Comparison of ENCODE assay signal across 12 cellular contexts in genomic region chr12:46921048-46921753, GRCh38.
A peak's percentile ranks its signal among the peaks of the same experiment; 100 is the strongest.
DNase-seq lines count a peak whose midpoint lies in the region; ATAC-seq and TF ChIP-seq lines count a peak whose summit lies in the region.
"Had no signal": no experiment of that assay in that cellular context is flagged by ENCODE, and none has a peak within 500 bp of the region (broad histone marks: within the 10 kb centered on the region; RNA-seq: fewer than 3 reads in every experiment).

No MANE protein-coding gene starts in this region.

- H3K4me1 ChIP-seq in PC-9 (replicated peaks; ENCODE audit: insufficient read depth) (peaks cover 20% of the 10 kb centered on the region), skeletal muscle tissue (ENCODE audit: control insufficient read depth in 3 of 3, insufficient read depth in 3 of 3, low read length in 3 of 3) (peaks cover under 1 to 4% (median under 1%) of the 10 kb centered on the region in 3 donors)

- no peak overlapping the region for H3K4me3 ChIP-seq in PC-9
- no peak overlapping the region for H3K4me3 ChIP-seq in skeletal muscle tissue (ENCODE audit: low read length in 3 of 3)
- H3K4me3 ChIP-seq: neural progenitor cell had no signal

- H2AFZ ChIP-seq in PC-9, result peak overlapping the region; percentile 30; the same call in 1 of the 2 replicates
- H2AFZ ChIP-seq: neural progenitor cell had no signal

- H3K27me3 ChIP-seq in PC-9 (ENCODE audit: insufficient read depth, low read depth) (no peaks in the 10 kb centered on the region), skeletal muscle tissue (ENCODE audit: control insufficient read depth in 3 of 3, insufficient read depth in 3 of 3, low read length in 3 of 3) (no peaks in the 10 kb centered on the region)
- H3K27me3 ChIP-seq: neural progenitor cell had no signal

- no peaks in the 10 kb centered on the region for H3K9me2 ChIP-seq in PC-9 (ENCODE audit: insufficient read depth)

- H3K9ac ChIP-seq in skeletal muscle tissue (ENCODE audit: low read depth in 1 of 3, low read length in 3 of 3), result no peak overlapping the region
- H3K9ac ChIP-seq: neural progenitor cell had no signal

- H4K20me1 ChIP-seq in PC-9 (ENCODE audit: insufficient read depth), result no peaks in the 10 kb centered on the region

- H3K79me2 ChIP-seq in PC-9 (ENCODE audit: low read depth), result no peaks in the 10 kb centered on the region

- CTCF ChIA-PET in PC-9 (lab: Charles Lee), result no interaction called here

- POLR2A ChIA-PET in PC-9 (lab: Charles Lee; ENCODE audit: unreplicated experiment), result no interaction called here

- TF ChIP-seq CTCF in PC-9 (conservative IDR thresholded peaks at IDR 0.05), result no peak

- H3K36me3 ChIP-seq in PC-9 (ENCODE audit: low read depth) (no peaks in the 10 kb centered on the region), skeletal muscle tissue (ENCODE audit: control insufficient read depth in 3 of 3, insufficient read depth in 3 of 3, low read length in 3 of 3) (no peaks in the 10 kb centered on the region)
- H3K36me3 ChIP-seq: neural progenitor cell had no signal

- intact Hi-C loops in PC-9 (cut with micrococcal nuclease; ENCODE audit: unreplicated experiment), result no loop called here

- ATAC-seq in GM18909 (IDR thresholded peaks at IDR 0.05; ENCODE audit: poor library complexity, unreplicated experiment) (peak; percentile 20), GM18517 (IDR thresholded peaks at IDR 0.05; ENCODE audit: unreplicated experiment) (no peak), HG02610 (IDR thresholded peaks at IDR 0.05; ENCODE audit: unreplicated experiment) (no peak), HG03565 (IDR thresholded peaks at IDR 0.05; ENCODE audit: unreplicated experiment) (no peak)

- peaks cover 8% of the 10 kb centered on the region; the same call in 1 of the 2 replicates for H3F3A ChIP-seq in PC-9 (ENCODE audit: insufficient read depth, low read depth)

- peak overlapping the region; percentile 76 for H3K27ac ChIP-seq in PC-9
- H3K27ac ChIP-seq in skeletal muscle tissue (ENCODE audit: low read depth, low read length), result peak overlapping the region; percentile 17
- no peak overlapping the region for H3K27ac ChIP-seq in substantia nigra (ENCODE audit: low read depth, low read length, poor library complexity, severe bottlenecking)
- H3K27ac ChIP-seq: neural progenitor cell had no signal

- no TSS peak for BruUV-seq in PC-9 (replicated peaks; lab: Mats Ljungman, UMichigan)

- H3K4me2 ChIP-seq in PC-9, result peak overlapping the region; percentile 49
- H3K4me2 ChIP-seq: neural progenitor cell had no signal

- peaks cover 4% of the 10 kb centered on the region for H3K9me3 ChIP-seq in PC-9 (ENCODE audit: insufficient read depth, low read depth)
- H3K9me3 ChIP-seq in skeletal muscle tissue (ENCODE audit: control insufficient read depth in 3 of 3, low read length in 3 of 3), result no peaks in the 10 kb centered on the region

- DNase-seq in PC-9, result peak in 1 of 2 experiments; percentile 74
- DNase-seq in fibroblast of gingiva (ENCODE audit: low read depth), result peak; percentile 17
- DNase-seq in substantia nigra (lab: John Stamatoyannopoulos, UW), result no peak
- DNase-seq: Calu3, NCI-H2029 treated with DMSO at 0.1 percent for 48 hours, T-helper 9 cell had no signal
